ENCODE assay signal across 9 cellular contexts in the genomic region with DNA sequence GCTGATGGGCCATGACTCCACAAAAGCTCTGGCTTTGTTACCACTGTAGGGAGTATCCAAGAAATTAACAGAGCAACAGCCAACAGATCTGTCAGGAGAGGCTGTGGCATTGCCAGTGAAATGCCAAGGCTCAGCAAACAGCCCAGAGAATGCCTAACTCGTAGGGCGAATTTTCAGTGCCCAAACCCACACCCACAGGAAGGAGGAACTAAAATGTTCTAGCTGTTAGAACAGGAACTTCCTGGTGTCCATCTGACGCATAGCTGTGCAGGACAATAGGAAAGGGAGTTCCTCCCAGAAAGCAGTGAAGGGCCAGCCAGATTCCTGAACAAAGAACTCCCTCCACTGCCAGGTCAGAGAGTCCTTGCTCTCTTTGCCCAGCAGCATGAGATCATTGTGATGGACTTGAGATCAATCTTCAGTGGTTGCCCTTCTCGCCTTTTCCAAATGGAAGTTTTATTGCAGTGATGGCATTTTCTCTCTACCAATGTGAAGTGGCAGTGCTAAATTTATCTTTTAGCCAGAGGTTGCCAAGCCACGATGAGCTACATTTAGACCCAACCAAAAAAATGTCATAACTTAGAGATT.
DNase-seq lines count a peak whose midpoint lies in the region; TF ChIP-seq lines count a peak whose summit lies in the region.
"Had no signal": no experiment of that assay in that cellular context is flagged by ENCODE, and none has a peak within 500 bp of the region (broad histone marks: within the 10 kb centered on the region; RNA-seq: fewer than 3 reads in every experiment).

No MANE protein-coding gene starts in this region.

- intact Hi-C loops in adrenal gland (cut with DNase I), result no loop called here

- H3K27me3 ChIP-seq in adrenal gland (no peaks in the 10 kb centered on the region), trophoblast cell (ENCODE audit: insufficient read depth, low read length) (no peaks in the 10 kb centered on the region)

- no peaks in the 10 kb centered on the region for H3K36me3 ChIP-seq in adrenal gland (replicated peaks in 1 of 2)
- no peaks in the 10 kb centered on the region for H3K36me3 ChIP-seq in trophoblast cell (ENCODE audit: control insufficient read depth in 1 of 2, insufficient read depth in 2 of 2, low read length in 2 of 2)

- no peak overlapping the region for H2BK5ac ChIP-seq in trophoblast cell (ENCODE audit: low read depth, low read length, poor library complexity)

- H3K4me3 ChIP-seq in adrenal gland, result no peak overlapping the region
- H3K4me3 ChIP-seq in trophoblast cell (ENCODE audit: low read depth, low read length), result no peak overlapping the region

- H3K14ac ChIP-seq in trophoblast cell (ENCODE audit: low read length), result no peak overlapping the region

- H2BK120ac ChIP-seq in trophoblast cell (ENCODE audit: insufficient read depth, low read length, poor library complexity), result no peak overlapping the region

- H3K4me2 ChIP-seq in trophoblast cell (ENCODE audit: low read length), result no peak overlapping the region

- H4K91ac ChIP-seq in trophoblast cell (ENCODE audit: low read depth, low read length), result no peak overlapping the region

- TF ChIP-seq CTCF in adrenal gland (IDR thresholded peaks at IDR 0.05), result no peak

- peak overlapping the region; percentile 32 for H4K8ac ChIP-seq in trophoblast cell (ENCODE audit: low read depth, low read length)

- no peaks in the 10 kb centered on the region for H3K79me2 ChIP-seq in trophoblast cell (ENCODE audit: control insufficient read depth, insufficient read depth, low read length, poor library complexity)

- H3K9me3 ChIP-seq in adrenal gland (replicated peaks in 1 of 3), result no peaks in the 10 kb centered on the region
- H3K9me3 ChIP-seq in trophoblast cell (ENCODE audit: insufficient read depth, low read depth, low read length), result no peaks in the 10 kb centered on the region

- no peak overlapping the region for H3K23ac ChIP-seq in trophoblast cell (ENCODE audit: low read length)

- DNase-seq in CD1c-positive myeloid dendritic cell (ENCODE audit: extremely low spot score), result peak; percentile 50
- peak; percentile 58 to 76 (median 65) for DNase-seq in adrenal gland
- DNase-seq in glomerular visceral epithelial cell (ENCODE audit: extremely low spot score), result peak; percentile 21
- DNase-seq in trophoblast cell, result no peak
- no peak for DNase-seq in NCI-H748 treated with DMSO at 0.1 percent for 48 hours (lab: John Stamatoyannopoulos, UW)
- DNase-seq in T1000 (lab: John Stamatoyannopoulos, UW), result no peak
- DNase-seq in germinal center (ENCODE audit: low spot score), result no peak
- no peak for DNase-seq in SW 1271 (lab: John Stamatoyannopoulos, UW)
- DNase-seq: NCI-H2029 had no signal

- H3K18ac ChIP-seq in trophoblast cell (ENCODE audit: low read length), result no peak overlapping the region

- no peak overlapping the region for H4K12ac ChIP-seq in trophoblast cell (ENCODE audit: low read depth, low read length)

- no peak overlapping the region for H2AK5ac ChIP-seq in trophoblast cell (ENCODE audit: low read length)

- no peaks in the 10 kb centered on the region for H3K79me1 ChIP-seq in trophoblast cell (ENCODE audit: low read length)

- TF ChIP-seq POLR2A in adrenal gland (IDR thresholded peaks at IDR 0.05), result no peak

- peak overlapping the region; percentile 60 to 93 (median 80) for H3K27ac ChIP-seq in adrenal gland
- no peak overlapping the region for H3K27ac ChIP-seq in trophoblast cell (ENCODE audit: low read depth, low read length)

- H2AFZ ChIP-seq in trophoblast cell (ENCODE audit: insufficient read depth, low read length, poor library complexity), result no peak overlapping the region

- no peak overlapping the region for H3K9ac ChIP-seq in trophoblast cell (ENCODE audit: low read length)

- H3K4me1 ChIP-seq in adrenal gland (replicated peaks in 1 of 2) (peaks cover 5 to 12% of the 10 kb centered on the region in 2 donors), trophoblast cell (ENCODE audit: control insufficient read depth in 1 of 2, insufficient read depth in 2 of 2, low read length in 2 of 2) (peaks cover 0 to 2% of the 10 kb centered on the region in 2 experiments)

- WGBS in adrenal gland, 4 donors, result 22 to 48% (median 33%) methylated on average over 5 of the region's 5 CpGs
- WGBS in trophoblast cell (ENCODE audit: extremely low coverage, insufficient coverage, insufficient read length), result no CpG with 5 or more reads among the region's 5 CpGs

- H3K4ac ChIP-seq in trophoblast cell (ENCODE audit: low read depth, low read length), result no peak overlapping the region

- H2BK12ac ChIP-seq in trophoblast cell (ENCODE audit: low read length), result peak overlapping the region; percentile 9

Comparison
In these comparisons a context has a peak if more than half of its experiments do, and no peak if none do; other contexts are left out.
1. DNase-seq: peak in CD1c-positive myeloid dendritic cell (single experiment), adrenal gland (7 of 7) and glomerular visceral epithelial cell (single experiment); none in trophoblast cell (0 of 2), NCI-H748 treated with DMSO at 0.1 percent for 48 hours (single experiment), T1000 (single experiment), germinal center (single experiment) and SW 1271 (0 of 2).